Comparison of ENCODE assay signal across 11 cellular contexts in the genomic region with DNA sequence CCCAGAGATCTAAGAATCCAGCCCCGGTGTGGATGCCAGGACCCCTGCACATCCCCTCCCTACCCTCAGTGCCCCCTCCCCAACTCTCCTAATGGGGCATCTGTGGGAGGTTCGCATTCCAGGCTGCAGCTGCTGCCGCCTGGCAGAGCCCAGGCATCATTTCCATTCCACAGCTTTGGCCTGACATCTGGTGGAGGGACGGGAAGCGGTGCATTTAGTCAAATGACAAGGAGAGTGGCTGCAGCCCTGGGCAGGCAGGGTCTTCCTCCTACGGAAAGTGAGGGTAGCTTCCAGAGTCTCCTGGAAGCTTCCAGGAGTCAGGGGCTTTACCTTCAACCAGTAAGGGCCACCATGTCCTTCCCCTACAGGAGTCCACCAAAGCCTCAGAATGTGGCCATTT. TPM values are rescaled to one million over a fixed set of nuclear protein-coding genes. Genes with fewer than 3 reads are reported as not detected.
DNase-seq lines count a peak whose midpoint lies in the region; ATAC-seq, FAIRE-seq and TF ChIP-seq lines count a peak whose summit lies in the region.
"Had no signal": no experiment of that assay in that cellular context is flagged by ENCODE, and none has a peak within 500 bp of the region (broad histone marks: within the 10 kb centered on the region; RNA-seq: fewer than 3 reads in every experiment).

No MANE protein-coding gene starts in this region.

- peaks cover 4 to 12% (median 8%) of the 10 kb centered on the region in 4 donors for H3K4me1 Mint-ChIP-seq in naive thymus-derived CD8-positive, alpha-beta T cell
- H3K4me1 Mint-ChIP-seq in activated naive CD4-positive, alpha-beta T cell treated with anti-CD3 and anti-CD28 coated beads for 36 hours (ENCODE audit: low read depth), result peaks cover 7% of the 10 kb centered on the region

- H3K4me3 ChIP-seq in fibroblast of pulmonary artery (replicated peaks; ENCODE audit: low read depth, low read length), result no peak overlapping the region
- H3K4me3 ChIP-seq: suprapubic skin had no signal

- DNase-seq in Right ventricle myocardium superior (no peak), cardiac septum (ENCODE audit: low spot score) (no peak), RPMI7951 (ENCODE audit: low read depth) (peak; percentile 19), fibroblast of pulmonary artery (ENCODE audit: low read depth) (peak; percentile 35), urothelium cell line (ENCODE audit: low spot score) (peak; percentile 54), NCI-H1105 treated with DMSO at 0.1 percent for 48 hours (lab: John Stamatoyannopoulos, UW) (no peak)
- DNase-seq in naive thymus-derived CD8-positive, alpha-beta T cell, result no peak
- DNase-seq in activated naive CD4-positive, alpha-beta T cell treated with anti-CD3 and anti-CD28 coated beads for 36 hours, result no peak
- DNase-seq: activated CD4-positive, alpha-beta T cell treated with anti-CD3 and anti-CD28 coated beads, Interleukin-2, amount 50 U/mL, for 1 hour; small intestine had no signal

- H3K9me3 Mint-ChIP-seq in naive thymus-derived CD8-positive, alpha-beta T cell, result peaks cover 0 to 18% (median 9%) of the 10 kb centered on the region in 9 donors
- no peaks in the 10 kb centered on the region for H3K9me3 Mint-ChIP-seq in activated naive CD4-positive, alpha-beta T cell treated with anti-CD3 and anti-CD28 coated beads for 36 hours

- intact Hi-C loops in Right ventricle myocardium superior (cut with DNase I), result loop anchor here (5.0 kb wide), 2 partner anchors 153 to 238 kb away; no protein-coding TSS in a partner anchor
- intact Hi-C loops in cardiac septum (cut with DNase I), result no loop called here
- intact Hi-C loops in activated naive CD4-positive, alpha-beta T cell treated with anti-CD3 and anti-CD28 coated beads for 36 hours (cut with micrococcal nuclease), result loop anchor here (5.0 kb wide), 1 partner anchor 468 kb away; no protein-coding TSS in a partner anchor

- POLR2A ChIA-PET in naive thymus-derived CD8-positive, alpha-beta T cell (lab: Charles Lee), result no interaction called here

- peaks cover 0 to 11% (median 8%) of the 10 kb centered on the region in 5 donors for H3K27me3 Mint-ChIP-seq in naive thymus-derived CD8-positive, alpha-beta T cell
- peaks cover 5% of the 10 kb centered on the region for H3K27me3 Mint-ChIP-seq in activated naive CD4-positive, alpha-beta T cell treated with anti-CD3 and anti-CD28 coated beads for 36 hours (ENCODE audit: low read depth)

- H3K36me3 Mint-ChIP-seq in naive thymus-derived CD8-positive, alpha-beta T cell, result peaks cover 0 to 8% (median 4%) of the 10 kb centered on the region in 3 donors
- H3K36me3 Mint-ChIP-seq in activated naive CD4-positive, alpha-beta T cell treated with anti-CD3 and anti-CD28 coated beads for 36 hours (ENCODE audit: low read depth), result no peaks in the 10 kb centered on the region

- CTCF ChIA-PET in activated naive CD4-positive, alpha-beta T cell treated with anti-CD3 and anti-CD28 coated beads for 36 hours (lab: Charles Lee), result interaction anchor here (1.6 kb wide), 1 partner anchor 158 kb away, joined by 4 read pairs; no protein-coding TSS in a partner anchor

- peak; percentile 36 for ATAC-seq in Right ventricle myocardium superior (ENCODE audit: poor library complexity)
- no peak for ATAC-seq in naive thymus-derived CD8-positive, alpha-beta T cell

- H3K4me3 Mint-ChIP-seq in naive thymus-derived CD8-positive, alpha-beta T cell, result no peak overlapping the region
- no peak overlapping the region for H3K4me3 Mint-ChIP-seq in activated naive CD4-positive, alpha-beta T cell treated with anti-CD3 and anti-CD28 coated beads for 36 hours

- no peak overlapping the region for H3K27ac Mint-ChIP-seq in naive thymus-derived CD8-positive, alpha-beta T cell
- H3K27ac Mint-ChIP-seq in activated naive CD4-positive, alpha-beta T cell treated with anti-CD3 and anti-CD28 coated beads for 36 hours, result no peak overlapping the region

- FAIRE-seq in urothelium cell line (lab: Jason Lieb, UNC), result no peak
- FAIRE-seq: small intestine had no signal

- peak; percentile 30 for TF ChIP-seq CTCF in fibroblast of pulmonary artery (IDR thresholded peaks at IDR 0.05; ENCODE audit: low read length, missing control alignments)

RNA-seq across cellular contexts. Expression of a gene that starts 30.8 kb away (rescaled TPM):
- not detected for total RNA-seq in Right ventricle myocardium superior
- total RNA-seq in cardiac septum, result not detected
- not detected in 2 replicates for total RNA-seq in RPMI7951 (2014; rRNA removed; shearing (Covaris generic))
- total RNA-seq in naive thymus-derived CD8-positive, alpha-beta T cell, result not detected
- polyA plus RNA-seq in naive thymus-derived CD8-positive, alpha-beta T cell, result not detected
- not detected for total RNA-seq in activated naive CD4-positive, alpha-beta T cell treated with anti-CD3 and anti-CD28 coated beads for 36 hours
- total RNA-seq: suprapubic skin had no signal

Comparison
In these comparisons a context has a peak if more than half of its experiments do, and no peak if none do; other contexts are left out.
1. DNase-seq: peak in RPMI7951 (single experiment), fibroblast of pulmonary artery (single experiment) and urothelium cell line (single experiment); none in Right ventricle myocardium superior (single experiment), cardiac septum (single experiment), NCI-H1105 treated with DMSO at 0.1 percent for 48 hours (single experiment), naive thymus-derived CD8-positive, alpha-beta T cell (0 of 10) and activated naive CD4-positive, alpha-beta T cell treated with anti-CD3 and anti-CD28 coated beads for 36 hours (single experiment).